14 cellular contexts compared by ENCODE assay signal in genomic region chr11:67562951-67563350, GRCh38. TPM values are rescaled to one million over a fixed set of nuclear protein-coding genes. Genes with fewer than 3 reads are reported as not detected.
DNase-seq lines count a peak whose midpoint lies in the region; ATAC-seq and TF ChIP-seq lines count a peak whose summit lies in the region.
"Had no signal": no experiment of that assay in that cellular context is flagged by ENCODE, and none has a peak within 500 bp of the region (broad histone marks: within the 10 kb centered on the region; RNA-seq: fewer than 3 reads in every experiment).

No MANE protein-coding gene starts in this region.

- H3K27ac Mint-ChIP-seq in type B pancreatic cell: peak overlapping the region; percentile 9

- no peaks in the 10 kb centered on the region for H3K9me3 ChIP-seq in heart right ventricle
- no peaks in the 10 kb centered on the region for H3K9me3 ChIP-seq in right cardiac atrium (ENCODE audit: control insufficient read depth, low read length)
- H3K9me3 ChIP-seq in mesodermal cell (ENCODE audit: control insufficient read depth, low read length): no peaks in the 10 kb centered on the region

- no peak for TF ChIP-seq CTCF in heart right ventricle (IDR thresholded peaks at IDR 0.05)
- no peak for TF ChIP-seq CTCF in type B pancreatic cell (conservative IDR thresholded peaks at IDR 0.05)

- no peaks in the 10 kb centered on the region for H3K9me3 Mint-ChIP-seq in type B pancreatic cell

- peaks cover 0 to 4% (median 0%) of the 10 kb centered on the region in 7 donors for H3K27me3 ChIP-seq in heart right ventricle
- no peaks in the 10 kb centered on the region for H3K27me3 ChIP-seq in right cardiac atrium (ENCODE audit: control insufficient read depth, insufficient read depth)

- H3K4me3 Mint-ChIP-seq in type B pancreatic cell: no peak overlapping the region

- no peaks in the 10 kb centered on the region for H3K36me3 Mint-ChIP-seq in type B pancreatic cell

- intact Hi-C loops in heart right ventricle (cut with DNase I): no loop called here
- intact Hi-C loops in right cardiac atrium (cut with DNase I): no loop called here

- no peak for ATAC-seq in heart right ventricle
- no peak for ATAC-seq in right cardiac atrium
- ATAC-seq in GM21360 (IDR thresholded peaks at IDR 0.05; ENCODE audit: unreplicated experiment): no peak
- no peak for ATAC-seq in GM19324 (IDR thresholded peaks at IDR 0.05; ENCODE audit: low FRiP score, unreplicated experiment)

- DNase-seq in heart right ventricle (no peak), right cardiac atrium (no peak), astrocyte of the hippocampus (ENCODE audit: low read depth, low spot score) (peak; percentile 32), type B pancreatic cell (ENCODE audit: extremely low spot score, unreplicated experiment) (no peak), SK-N-DZ (ENCODE audit: low spot score) (no peak)
- DNase-seq: activated gamma-delta T cell treated with Interleukin-2 at 50 U/mL for 16 hours, NCI-H1930, NCI-H748 treated with DMSO at 0.1 percent for 48 hours had no signal

- H3K4me1 ChIP-seq in heart right ventricle: peaks cover 0 to 32% (median 18%) of the 10 kb centered on the region in 9 donors
- H3K4me1 ChIP-seq in right cardiac atrium (ENCODE audit: control insufficient read depth, insufficient read depth, low read length): no peaks in the 10 kb centered on the region
- peaks cover 24% of the 10 kb centered on the region for H3K4me1 ChIP-seq in mesodermal cell (ENCODE audit: control insufficient read depth, insufficient read depth, low read length, poor library complexity, severe bottlenecking)

- H3K36me3 ChIP-seq in heart right ventricle (no peaks in the 10 kb centered on the region), mesodermal cell (ENCODE audit: control insufficient read depth, insufficient read depth, low read length) (no peaks in the 10 kb centered on the region)

- H3K4me3 ChIP-seq in heart right ventricle: no peak overlapping the region
- no peak overlapping the region for H3K4me3 ChIP-seq in right cardiac atrium (ENCODE audit: low read length)
- H3K4me3 ChIP-seq in mesodermal cell (ENCODE audit: extremely low read depth, insufficient read depth, low read length, poor library complexity, severe bottlenecking): no peak overlapping the region

- H3K4me1 Mint-ChIP-seq in type B pancreatic cell (ENCODE audit: unreplicated experiment): peaks cover 10% of the 10 kb centered on the region

- H3K27ac ChIP-seq in heart right ventricle: peak overlapping the region in 8 of 10 donors; percentile 50 to 75 (median 62)
- H3K27ac ChIP-seq in right cardiac atrium (ENCODE audit: low read length): no peak overlapping the region
- peak overlapping the region; percentile 96 for H3K27ac ChIP-seq in mesodermal cell (ENCODE audit: low read depth, low read length, severe bottlenecking)

- peaks cover 3% of the 10 kb centered on the region for H3K27me3 Mint-ChIP-seq in type B pancreatic cell

- 49 to 56% methylated on average over 5 of the region's 5 CpGs for WGBS in heart right ventricle, 2 donors
- 48% methylated on average over 5 of the region's 5 CpGs for WGBS in right cardiac atrium
- WGBS in mesodermal cell (ENCODE audit: insufficient coverage in 2 of 2), 2 experiments: 76 to 83% methylated on average over 3 to 5 of the region's 5 CpGs

RNA-seq across cellular contexts. Expression of gene GSTP1, which starts 20.7 kb away (rescaled TPM):
- 100 to 1,000 TPM; 249 to 430 (median 303) TPM for total RNA-seq in heart right ventricle
- 100 to 1,000 TPM; 462 to 642 TPM for polyA plus RNA-seq in heart right ventricle
- 100 to 1,000 TPM; 323 to 411 (median 377) TPM for total RNA-seq in right cardiac atrium
- 501 TPM for polyA plus RNA-seq in right cardiac atrium
- 944 TPM for polyA plus RNA-seq in mesodermal cell (2013, experiment 1 of 2)
- 769 TPM for polyA plus RNA-seq in mesodermal cell (2013, experiment 2 of 2)
- total RNA-seq in type B pancreatic cell (ENCODE audit: low replicate concordance): 1,009 and 1,011 TPM in 2 replicates
- polyA plus RNA-seq in SK-N-DZ (2014; cell fraction: cytosol; rRNA removed): 770 and 836 TPM in 2 replicates
- polyA plus RNA-seq in SK-N-DZ (2014; cell fraction: nucleus; rRNA removed): 584 and 761 TPM in 2 replicates

RNA-seq across cellular contexts. Expression of gene CABP2, which starts 39.7 kb away (rescaled TPM):
- total RNA-seq in heart right ventricle (not detected), right cardiac atrium (not detected), type B pancreatic cell (ENCODE audit: low replicate concordance) (not detected in 2 replicates)
- polyA plus RNA-seq in heart right ventricle (not detected), right cardiac atrium (not detected)
- polyA plus RNA-seq in mesodermal cell (2013, experiment 1 of 2): not detected
- polyA plus RNA-seq in mesodermal cell (2013, experiment 2 of 2): not detected
- polyA plus RNA-seq in SK-N-DZ (2014; cell fraction: cytosol; rRNA removed): not detected in 2 replicates
- polyA plus RNA-seq in SK-N-DZ (2014; cell fraction: nucleus; rRNA removed): not detected in 2 replicates
- total RNA-seq: bronchial epithelial cell, H4, kidney epithelial cell had no signal

RNA-seq across cellular contexts. Expression of gene NDUFV1, which starts 43.8 kb away (rescaled TPM):
- total RNA-seq in heart right ventricle: 100 to 1,000 TPM; 406 to 712 (median 638) TPM
- 100 to 1,000 TPM; 295 to 387 TPM for polyA plus RNA-seq in heart right ventricle
- total RNA-seq in right cardiac atrium: 100 to 1,000 TPM; 375 to 462 (median 435) TPM
- 380 TPM for polyA plus RNA-seq in right cardiac atrium
- polyA plus RNA-seq in mesodermal cell (2013, experiment 1 of 2): 111 TPM
- 104 TPM for polyA plus RNA-seq in mesodermal cell (2013, experiment 2 of 2)
- 220 and 226 TPM in 2 replicates for total RNA-seq in type B pancreatic cell (ENCODE audit: low replicate concordance)
- 395 and 424 TPM in 2 replicates for polyA plus RNA-seq in SK-N-DZ (2014; cell fraction: cytosol; rRNA removed)
- 612 and 857 TPM in 2 replicates for polyA plus RNA-seq in SK-N-DZ (2014; cell fraction: nucleus; rRNA removed)

RNA-seq across cellular contexts. Expression of gene CDK2AP2, which starts 55.0 kb away (rescaled TPM):
- 10 to 100 TPM; 29.3 to 94.1 (median 53.4) TPM for total RNA-seq in heart right ventricle
- polyA plus RNA-seq in heart right ventricle: 100 to 1,000 TPM in 1 of 2 donors, 10 to 100 TPM in 1; 80.0 to 602 TPM
- total RNA-seq in right cardiac atrium: 10 to 100 TPM; 31.5 to 52.7 (median 49.9) TPM
- polyA plus RNA-seq in right cardiac atrium: 65.2 TPM
- 55.8 TPM for polyA plus RNA-seq in mesodermal cell (2013, experiment 1 of 2)
- 56.3 TPM for polyA plus RNA-seq in mesodermal cell (2013, experiment 2 of 2)
- total RNA-seq in type B pancreatic cell (ENCODE audit: low replicate concordance): 34.9 and 37.5 TPM in 2 replicates
- polyA plus RNA-seq in SK-N-DZ (2014; cell fraction: cytosol; rRNA removed): 30.6 and 31.7 TPM in 2 replicates
- polyA plus RNA-seq in SK-N-DZ (2014; cell fraction: nucleus; rRNA removed): 18.5 and 37.4 TPM in 2 replicates

RNA-seq across cellular contexts. Expression of gene PITPNM1, which starts 57.8 kb away (rescaled TPM):
- 10 to 100 TPM; 21.3 to 68.9 (median 28.8) TPM for total RNA-seq in heart right ventricle
- polyA plus RNA-seq in heart right ventricle: 10 to 100 TPM; 24.9 to 40.1 TPM
- total RNA-seq in right cardiac atrium: 10 to 100 TPM; 19.4 to 26.3 (median 24.1) TPM
- polyA plus RNA-seq in right cardiac atrium: 13.7 TPM
- polyA plus RNA-seq in mesodermal cell (2013, experiment 1 of 2): 43.8 TPM
- 35.4 TPM for polyA plus RNA-seq in mesodermal cell (2013, experiment 2 of 2)
- 50.4 and 51.7 TPM in 2 replicates for total RNA-seq in type B pancreatic cell (ENCODE audit: low replicate concordance)
- 28.4 and 31.1 TPM in 2 replicates for polyA plus RNA-seq in SK-N-DZ (2014; cell fraction: cytosol; rRNA removed)
- 89.3 and 99.0 TPM in 2 replicates for polyA plus RNA-seq in SK-N-DZ (2014; cell fraction: nucleus; rRNA removed)
